In the genomic region with DNA sequence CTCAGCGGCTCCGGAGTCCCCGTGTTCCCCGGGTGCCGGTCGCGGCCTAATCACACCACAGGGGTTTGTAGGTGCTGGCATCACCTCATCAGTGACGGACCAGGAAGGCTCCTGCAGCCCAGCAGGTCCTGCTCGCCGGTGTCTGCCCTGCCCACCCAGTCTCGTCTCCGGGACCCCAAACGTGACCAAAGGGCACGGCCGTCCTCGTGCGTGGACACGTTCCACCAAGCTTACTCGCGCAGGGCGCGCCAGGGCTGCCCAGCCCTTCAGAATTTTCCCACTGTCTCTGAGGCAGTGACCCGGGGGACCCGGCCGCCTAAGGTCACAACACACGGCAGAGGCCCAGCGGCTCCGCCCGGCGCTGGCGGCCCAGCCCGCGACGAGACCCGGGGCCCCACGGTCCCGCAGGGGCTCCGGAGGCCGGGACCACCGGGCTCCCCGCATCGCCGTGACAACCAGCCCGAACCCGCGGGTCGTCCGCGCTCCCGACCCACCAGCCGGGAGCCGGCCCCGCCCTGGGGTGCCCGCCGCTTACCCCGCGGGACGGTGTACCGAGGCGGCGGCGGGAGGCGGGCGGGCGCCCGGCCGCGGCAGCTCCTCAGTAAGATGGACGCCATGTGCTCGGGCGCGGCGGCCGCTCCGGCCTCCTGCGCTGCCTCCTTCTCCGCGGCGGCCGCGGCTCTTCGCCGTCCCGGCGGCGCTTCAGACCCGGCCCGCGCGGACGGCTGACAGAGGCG, we compare ENCODE assay signal across 8 cellular contexts. TPM values are rescaled to one million over a fixed set of nuclear protein-coding genes. Genes with fewer than 3 reads are reported as not detected.
DNase-seq lines count a peak whose midpoint lies in the region; ATAC-seq and TF ChIP-seq lines count a peak whose summit lies in the region.

No MANE protein-coding gene starts in this region.

- peak; percentile 1 for ATAC-seq in GM21825 (IDR thresholded peaks at IDR 0.05; ENCODE audit: unreplicated experiment)
- ATAC-seq in stimulated activated naive CD8-positive, alpha-beta T cell treated with anti-CD3 and anti-CD28 coated beads, Interleukin-15, Interleukin-2, amounts not matched to agents 100 U/mL and 50 U/mL, for 24 hours, result peak; percentile 37

- H3K27me3 ChIP-seq in kidney epithelial cell (ENCODE audit: control insufficient read depth, insufficient read depth, low read length), result no peaks in the 10 kb centered on the region

- TF ChIP-seq CTCF in GM12864 (IDR thresholded peaks at IDR 0.05; ENCODE audit: low read depth, low read length, missing control alignments) (no peak), astrocyte of the spinal cord (IDR thresholded peaks at IDR 0.05; ENCODE audit: low read depth, low read length) (no peak), kidney epithelial cell (IDR thresholded peaks at IDR 0.05; ENCODE audit: insufficient read depth, low read length, poor library complexity, severe bottlenecking) (no peak)

- no peaks in the 10 kb centered on the region for H3K36me3 ChIP-seq in kidney epithelial cell (ENCODE audit: control insufficient read depth, insufficient read depth, low read length)

- in situ Hi-C loops in astrocyte of the spinal cord (cut with HindIII; ENCODE audit: low sequenced_read_pairs), result no loop called here

- H3K4me3 ChIP-seq in GM12864 (ENCODE audit: low read depth, low read length) (peak overlapping the region; percentile 94), astrocyte of the spinal cord (ENCODE audit: low read depth, low read length) (peak overlapping the region; percentile 83), kidney epithelial cell (ENCODE audit: low read depth, low read length) (peak overlapping the region; percentile 92)

- DNase-seq in GM12864 (ENCODE audit: low read depth), result no peak
- DNase-seq in NAMALWA (ENCODE audit: low spot score), result peak; percentile 49
- no peak for DNase-seq in astrocyte of the spinal cord (ENCODE audit: low read depth, low spot score)
- DNase-seq in kidney epithelial cell (ENCODE audit: low read depth), result no peak
- peak; percentile 38 for DNase-seq in stimulated activated naive CD8-positive, alpha-beta T cell treated with anti-CD3 and anti-CD28 coated beads, Interleukin-15, Interleukin-2, amounts not matched to agents 100 U/mL and 50 U/mL, for 24 hours
- DNase-seq in islet precursor cell, result no peak
- DNase-seq in NCI-H1436 treated with DMSO at 0.1 percent for 48 hours (lab: John Stamatoyannopoulos, UW), result no peak

RNA-seq across cellular contexts. Expression of a gene that starts 0.5 kb away (rescaled TPM):
- 41.5 and 49.0 TPM in 2 replicates for total RNA-seq in kidney epithelial cell

RNA-seq across cellular contexts. Expression of a gene that starts 15.7 kb away (rescaled TPM):
- 62.4 and 68.5 TPM in 2 replicates for total RNA-seq in kidney epithelial cell

Comparison
In these comparisons a context has a peak if more than half of its experiments do, and no peak if none do; other contexts are left out.
1. DNase-seq: peak in NAMALWA (single experiment) and stimulated activated naive CD8-positive, alpha-beta T cell treated with anti-CD3 and anti-CD28 coated beads, Interleukin-15, Interleukin-2, amounts not matched to agents 100 U/mL and 50 U/mL, for 24 hours (single experiment); none in GM12864 (single experiment), astrocyte of the spinal cord (single experiment), kidney epithelial cell (single experiment), islet precursor cell (single experiment) and NCI-H1436 treated with DMSO at 0.1 percent for 48 hours (single experiment).
2. Peak in every context shown above with its lines, with median percentiles within 50 percentile points of each other: H3K4me3 ChIP-seq.